In the genomic region with DNA sequence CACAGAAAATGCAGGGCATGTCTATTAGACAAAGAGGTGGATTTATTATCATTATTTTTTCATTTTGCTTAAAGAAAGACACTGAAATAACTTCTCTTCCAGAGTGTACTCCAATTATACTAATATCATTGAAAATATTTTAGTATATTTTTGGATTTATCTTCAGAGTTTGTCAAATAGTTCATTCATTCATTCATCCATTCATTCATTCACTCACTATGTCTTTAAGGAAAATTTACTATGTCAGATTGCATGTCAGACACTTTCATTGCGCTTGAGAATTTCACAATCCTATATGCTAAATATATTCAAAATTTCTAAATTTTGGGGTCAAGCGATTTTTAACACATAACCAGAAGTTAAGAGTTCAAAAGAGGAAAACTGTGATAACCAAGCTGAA, we compare ENCODE assay signal across 7 cellular contexts.
"Had no signal": no experiment of that assay in that cellular context is flagged by ENCODE, and none has a peak within 500 bp of the region (broad histone marks: within the 10 kb centered on the region; RNA-seq: fewer than 3 reads in every experiment).

No MANE protein-coding gene starts in this region.

- H3K9ac ChIP-seq: KMS-11 had no signal

- DNase-seq: IMR-90, KBM-7, KG1 had no signal

- H3K4me2 ChIP-seq: KMS-11 had no signal

- ATAC-seq: HepG2 had no signal

- FAIRE-seq: HepG2, HTR-8/SVneo had no signal

- H3K27ac ChIP-seq: HL-60, KMS-11 had no signal
